ENCODE assay signal across 1 cellular context in the genomic region with DNA sequence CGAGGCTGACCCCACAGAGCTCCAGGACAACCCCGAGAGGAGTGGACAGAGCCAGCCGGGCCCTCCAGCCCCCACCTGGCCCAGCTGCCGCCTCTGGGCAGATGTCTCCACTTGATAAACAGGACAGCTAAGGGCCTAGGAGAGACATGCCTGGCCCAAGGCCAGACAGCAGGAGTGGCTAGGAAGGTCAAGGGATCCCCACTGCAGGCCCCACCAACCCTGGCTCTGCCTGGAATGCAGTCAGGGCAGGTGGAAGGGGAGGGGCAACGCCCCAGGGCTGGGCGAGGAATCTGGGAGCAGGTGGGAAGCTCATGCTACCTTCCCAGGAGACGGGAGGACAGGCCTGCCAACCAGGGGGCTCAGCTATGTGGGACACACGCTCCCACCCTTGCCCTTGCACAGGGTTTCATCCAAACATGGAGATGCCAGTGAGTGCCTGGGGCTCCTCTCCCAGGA.
TF ChIP-seq lines count a peak whose summit lies in the region.

No MANE protein-coding gene starts in this region.

TF ChIP-seq in K562, 482 proteins besides CTCF, POLR2A, EP300 and RAD21 (continued from another document and continues in another):
- TF ChIP-seq NCOR1 (IDR thresholded peaks at IDR 0.05) (peak; percentile 85), TAF15 (IDR thresholded peaks at IDR 0.05; ENCODE audit: low read depth, low read length) (no peak), ZNF79 (CRISPR knock-in tag; IDR thresholded peaks at IDR 0.05; ENCODE audit: low read depth) (no peak), GABPB1 (CRISPR knock-in tag; IDR thresholded peaks at IDR 0.05) (peak; percentile 41; the same call in 1 of the 2 replicates), LEF1 (IDR thresholded peaks at IDR 0.05) (no peak), GATA2 (CRISPR knock-in tag; IDR thresholded peaks at IDR 0.05) (peak; percentile 81), IRF2 (CRISPR knock-in tag; IDR thresholded peaks at IDR 0.05) (no peak), STAT5A (IDR thresholded peaks at IDR 0.05; ENCODE audit: borderline replicate concordance, low read length) (peak; percentile 31; the same call in 1 of the 2 replicates), NR2F6 (CRISPR knock-in tag; IDR thresholded peaks at IDR 0.05) (0 out of 2 replicates have a peak, but pooled peaks have one; percentile 35), ZNF75A (CRISPR knock-in tag; IDR thresholded peaks at IDR 0.05) (no peak), TBL1XR1 (IDR thresholded peaks at IDR 0.05; ENCODE audit: low read length in 2 of 2) (peak in 1 of 2 experiments; percentile 71; a peak in 1 of 4 replicates), CBFA2T3 (IDR thresholded peaks at IDR 0.05) (peak; percentile 89), MCM5 (IDR thresholded peaks at IDR 0.05; ENCODE audit: low read depth) (no peak), TEAD4 (IDR thresholded peaks at IDR 0.05; ENCODE audit: low read length) (peak; percentile 75), TEAD4 (CRISPR knock-in tag; IDR thresholded peaks at IDR 0.05; ENCODE audit: borderline replicate concordance) (no peak), NEUROD1 (IDR thresholded peaks at IDR 0.05; ENCODE audit: borderline replicate concordance, low read depth, low read length, partially characterized antibody) (peak; percentile 26), SMARCA4 (IDR thresholded peaks at IDR 0.05) (no peak), MAZ (CRISPR knock-in tag; conservative IDR thresholded peaks at IDR 0.05 in 1 of 2, IDR thresholded peaks at IDR 0.05 in 1 of 2) (peak in 1 of 2 experiments; percentile 74; a peak in 1 of 4 replicates), TCF7 (IDR thresholded peaks at IDR 0.05; ENCODE audit: borderline replicate concordance) (no peak), EHMT2 (IDR thresholded peaks at IDR 0.05) (no peak), CHD4 (IDR thresholded peaks at IDR 0.05; ENCODE audit: insufficient read depth, insufficient replicate concordance, low read depth, low read length, poor library complexity, severe bottlenecking) (peak; percentile 4), CBX1 (IDR thresholded peaks at IDR 0.05; ENCODE audit: low read depth) (no peak), HNRNPK (IDR thresholded peaks at IDR 0.05; ENCODE audit: low read depth, low read length, poor library complexity, severe bottlenecking) (no peak), FOXJ2 (tag; IDR thresholded peaks at IDR 0.05) (peak; percentile 87; the same call in 1 of the 2 replicates), POLR2AphosphoS5 (IDR thresholded peaks at IDR 0.05; ENCODE audit: control insufficient read depth, insufficient read depth, low read depth, low read length) (peak; percentile 60; the same call in 1 of the 2 replicates), DMBX1 (CRISPR knock-in tag; IDR thresholded peaks at IDR 0.05; ENCODE audit: borderline replicate concordance) (no peak), CTBP1 (IDR thresholded peaks at IDR 0.05; ENCODE audit: borderline replicate concordance) (peak; percentile 9; the same call in 1 of the 2 replicates), CREM (IDR thresholded peaks at IDR 0.05; ENCODE audit: low read depth) (0 out of 2 replicates have a peak, but pooled peaks have one; percentile 27), TCF3 (CRISPR knock-in tag; IDR thresholded peaks at IDR 0.05) (peak; percentile 89), ZNF282 (CRISPR knock-in tag; IDR thresholded peaks at IDR 0.05) (no peak), LARP7 (IDR thresholded peaks at IDR 0.05) (0 out of 2 replicates have a peak, but pooled peaks have one; percentile 6)
- TF ChIP-seq, protein P1, sequence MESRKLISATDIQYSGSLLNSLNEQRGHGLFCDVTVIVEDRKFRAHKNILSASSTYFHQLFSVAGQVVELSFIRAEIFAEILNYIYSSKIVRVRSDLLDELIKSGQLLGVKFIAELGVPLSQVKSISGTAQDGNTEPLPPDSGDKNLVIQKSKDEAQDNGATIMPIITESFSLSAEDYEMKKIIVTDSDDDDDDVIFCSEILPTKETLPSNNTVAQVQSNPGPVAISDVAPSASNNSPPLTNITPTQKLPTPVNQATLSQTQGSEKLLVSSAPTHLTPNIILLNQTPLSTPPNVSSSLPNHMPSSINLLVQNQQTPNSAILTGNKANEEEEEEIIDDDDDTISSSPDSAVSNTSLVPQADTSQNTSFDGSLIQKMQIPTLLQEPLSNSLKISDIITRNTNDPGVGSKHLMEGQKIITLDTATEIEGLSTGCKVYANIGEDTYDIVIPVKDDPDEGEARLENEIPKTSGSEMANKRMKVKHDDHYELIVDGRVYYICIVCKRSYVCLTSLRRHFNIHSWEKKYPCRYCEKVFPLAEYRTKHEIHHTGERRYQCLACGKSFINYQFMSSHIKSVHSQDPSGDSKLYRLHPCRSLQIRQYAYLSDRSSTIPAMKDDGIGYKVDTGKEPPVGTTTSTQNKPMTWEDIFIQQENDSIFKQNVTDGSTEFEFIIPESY (CRISPR knock-in tag; IDR thresholded peaks at IDR 0.05) = no peak
- TF ChIP-seq, protein P2, sequence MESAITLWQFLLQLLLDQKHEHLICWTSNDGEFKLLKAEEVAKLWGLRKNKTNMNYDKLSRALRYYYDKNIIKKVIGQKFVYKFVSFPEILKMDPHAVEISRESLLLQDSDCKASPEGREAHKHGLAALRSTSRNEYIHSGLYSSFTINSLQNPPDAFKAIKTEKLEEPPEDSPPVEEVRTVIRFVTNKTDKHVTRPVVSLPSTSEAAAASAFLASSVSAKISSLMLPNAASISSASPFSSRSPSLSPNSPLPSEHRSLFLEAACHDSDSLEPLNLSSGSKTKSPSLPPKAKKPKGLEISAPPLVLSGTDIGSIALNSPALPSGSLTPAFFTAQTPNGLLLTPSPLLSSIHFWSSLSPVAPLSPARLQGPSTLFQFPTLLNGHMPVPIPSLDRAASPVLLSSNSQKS (CRISPR knock-in tag; IDR thresholded peaks at IDR 0.05) = no peak
- TF ChIP-seq, protein P3, sequence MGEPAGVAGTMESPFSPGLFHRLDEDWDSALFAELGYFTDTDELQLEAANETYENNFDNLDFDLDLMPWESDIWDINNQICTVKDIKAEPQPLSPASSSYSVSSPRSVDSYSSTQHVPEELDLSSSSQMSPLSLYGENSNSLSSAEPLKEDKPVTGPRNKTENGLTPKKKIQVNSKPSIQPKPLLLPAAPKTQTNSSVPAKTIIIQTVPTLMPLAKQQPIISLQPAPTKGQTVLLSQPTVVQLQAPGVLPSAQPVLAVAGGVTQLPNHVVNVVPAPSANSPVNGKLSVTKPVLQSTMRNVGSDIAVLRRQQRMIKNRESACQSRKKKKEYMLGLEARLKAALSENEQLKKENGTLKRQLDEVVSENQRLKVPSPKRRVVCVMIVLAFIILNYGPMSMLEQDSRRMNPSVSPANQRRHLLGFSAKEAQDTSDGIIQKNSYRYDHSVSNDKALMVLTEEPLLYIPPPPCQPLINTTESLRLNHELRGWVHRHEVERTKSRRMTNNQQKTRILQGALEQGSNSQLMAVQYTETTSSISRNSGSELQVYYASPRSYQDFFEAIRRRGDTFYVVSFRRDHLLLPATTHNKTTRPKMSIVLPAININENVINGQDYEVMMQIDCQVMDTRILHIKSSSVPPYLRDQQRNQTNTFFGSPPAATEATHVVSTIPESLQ (CRISPR knock-in tag; IDR thresholded peaks at IDR 0.05) = no peak
- TF ChIP-seq, protein P4, sequence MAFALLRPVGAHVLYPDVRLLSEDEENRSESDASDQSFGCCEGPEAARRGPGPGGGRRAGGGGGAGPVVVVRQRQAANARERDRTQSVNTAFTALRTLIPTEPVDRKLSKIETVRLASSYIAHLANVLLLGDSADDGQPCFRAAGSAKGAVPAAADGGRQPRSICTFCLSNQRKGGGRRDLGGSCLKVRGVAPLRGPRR (CRISPR knock-in tag; IDR thresholded peaks at IDR 0.05) = 0 out of 2 replicates have a peak, but pooled peaks have one; percentile 16
- TF ChIP-seq, protein P5, sequence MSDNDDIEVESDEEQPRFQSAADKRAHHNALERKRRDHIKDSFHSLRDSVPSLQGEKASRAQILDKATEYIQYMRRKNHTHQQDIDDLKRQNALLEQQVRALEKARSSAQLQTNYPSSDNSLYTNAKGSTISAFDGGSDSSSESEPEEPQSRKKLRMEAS (CRISPR knock-in tag; IDR thresholded peaks at IDR 0.05) = no peak
- TF ChIP-seq, protein P6, sequence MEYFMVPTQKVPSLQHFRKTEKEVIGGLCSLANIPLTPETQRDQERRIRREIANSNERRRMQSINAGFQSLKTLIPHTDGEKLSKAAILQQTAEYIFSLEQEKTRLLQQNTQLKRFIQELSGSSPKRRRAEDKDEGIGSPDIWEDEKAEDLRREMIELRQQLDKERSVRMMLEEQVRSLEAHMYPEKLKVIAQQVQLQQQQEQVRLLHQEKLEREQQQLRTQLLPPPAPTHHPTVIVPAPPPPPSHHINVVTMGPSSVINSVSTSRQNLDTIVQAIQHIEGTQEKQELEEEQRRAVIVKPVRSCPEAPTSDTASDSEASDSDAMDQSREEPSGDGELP (CRISPR knock-in tag; IDR thresholded peaks at IDR 0.05; ENCODE audit: borderline replicate concordance) = peak; percentile 77; the same call in 1 of the 2 replicates
- TF ChIP-seq, protein P7, sequence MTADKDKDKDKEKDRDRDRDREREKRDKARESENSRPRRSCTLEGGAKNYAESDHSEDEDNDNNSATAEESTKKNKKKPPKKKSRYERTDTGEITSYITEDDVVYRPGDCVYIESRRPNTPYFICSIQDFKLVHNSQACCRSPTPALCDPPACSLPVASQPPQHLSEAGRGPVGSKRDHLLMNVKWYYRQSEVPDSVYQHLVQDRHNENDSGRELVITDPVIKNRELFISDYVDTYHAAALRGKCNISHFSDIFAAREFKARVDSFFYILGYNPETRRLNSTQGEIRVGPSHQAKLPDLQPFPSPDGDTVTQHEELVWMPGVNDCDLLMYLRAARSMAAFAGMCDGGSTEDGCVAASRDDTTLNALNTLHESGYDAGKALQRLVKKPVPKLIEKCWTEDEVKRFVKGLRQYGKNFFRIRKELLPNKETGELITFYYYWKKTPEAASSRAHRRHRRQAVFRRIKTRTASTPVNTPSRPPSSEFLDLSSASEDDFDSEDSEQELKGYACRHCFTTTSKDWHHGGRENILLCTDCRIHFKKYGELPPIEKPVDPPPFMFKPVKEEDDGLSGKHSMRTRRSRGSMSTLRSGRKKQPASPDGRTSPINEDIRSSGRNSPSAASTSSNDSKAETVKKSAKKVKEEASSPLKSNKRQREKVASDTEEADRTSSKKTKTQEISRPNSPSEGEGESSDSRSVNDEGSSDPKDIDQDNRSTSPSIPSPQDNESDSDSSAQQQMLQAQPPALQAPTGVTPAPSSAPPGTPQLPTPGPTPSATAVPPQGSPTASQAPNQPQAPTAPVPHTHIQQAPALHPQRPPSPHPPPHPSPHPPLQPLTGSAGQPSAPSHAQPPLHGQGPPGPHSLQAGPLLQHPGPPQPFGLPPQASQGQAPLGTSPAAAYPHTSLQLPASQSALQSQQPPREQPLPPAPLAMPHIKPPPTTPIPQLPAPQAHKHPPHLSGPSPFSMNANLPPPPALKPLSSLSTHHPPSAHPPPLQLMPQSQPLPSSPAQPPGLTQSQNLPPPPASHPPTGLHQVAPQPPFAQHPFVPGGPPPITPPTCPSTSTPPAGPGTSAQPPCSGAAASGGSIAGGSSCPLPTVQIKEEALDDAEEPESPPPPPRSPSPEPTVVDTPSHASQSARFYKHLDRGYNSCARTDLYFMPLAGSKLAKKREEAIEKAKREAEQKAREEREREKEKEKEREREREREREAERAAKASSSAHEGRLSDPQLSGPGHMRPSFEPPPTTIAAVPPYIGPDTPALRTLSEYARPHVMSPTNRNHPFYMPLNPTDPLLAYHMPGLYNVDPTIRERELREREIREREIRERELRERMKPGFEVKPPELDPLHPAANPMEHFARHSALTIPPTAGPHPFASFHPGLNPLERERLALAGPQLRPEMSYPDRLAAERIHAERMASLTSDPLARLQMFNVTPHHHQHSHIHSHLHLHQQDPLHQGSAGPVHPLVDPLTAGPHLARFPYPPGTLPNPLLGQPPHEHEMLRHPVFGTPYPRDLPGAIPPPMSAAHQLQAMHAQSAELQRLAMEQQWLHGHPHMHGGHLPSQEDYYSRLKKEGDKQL (CRISPR knock-in tag; IDR thresholded peaks at IDR 0.05; ENCODE audit: borderline replicate concordance) = 0 out of 2 replicates have a peak, but pooled peaks have one; percentile 74
- TF ChIP-seq, protein P8, sequence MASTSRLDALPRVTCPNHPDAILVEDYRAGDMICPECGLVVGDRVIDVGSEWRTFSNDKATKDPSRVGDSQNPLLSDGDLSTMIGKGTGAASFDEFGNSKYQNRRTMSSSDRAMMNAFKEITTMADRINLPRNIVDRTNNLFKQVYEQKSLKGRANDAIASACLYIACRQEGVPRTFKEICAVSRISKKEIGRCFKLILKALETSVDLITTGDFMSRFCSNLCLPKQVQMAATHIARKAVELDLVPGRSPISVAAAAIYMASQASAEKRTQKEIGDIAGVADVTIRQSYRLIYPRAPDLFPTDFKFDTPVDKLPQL (IDR thresholded peaks at IDR 0.05; ENCODE audit: extremely low read depth, insufficient read length) = no peak
- TF ChIP-seq, protein P9, sequence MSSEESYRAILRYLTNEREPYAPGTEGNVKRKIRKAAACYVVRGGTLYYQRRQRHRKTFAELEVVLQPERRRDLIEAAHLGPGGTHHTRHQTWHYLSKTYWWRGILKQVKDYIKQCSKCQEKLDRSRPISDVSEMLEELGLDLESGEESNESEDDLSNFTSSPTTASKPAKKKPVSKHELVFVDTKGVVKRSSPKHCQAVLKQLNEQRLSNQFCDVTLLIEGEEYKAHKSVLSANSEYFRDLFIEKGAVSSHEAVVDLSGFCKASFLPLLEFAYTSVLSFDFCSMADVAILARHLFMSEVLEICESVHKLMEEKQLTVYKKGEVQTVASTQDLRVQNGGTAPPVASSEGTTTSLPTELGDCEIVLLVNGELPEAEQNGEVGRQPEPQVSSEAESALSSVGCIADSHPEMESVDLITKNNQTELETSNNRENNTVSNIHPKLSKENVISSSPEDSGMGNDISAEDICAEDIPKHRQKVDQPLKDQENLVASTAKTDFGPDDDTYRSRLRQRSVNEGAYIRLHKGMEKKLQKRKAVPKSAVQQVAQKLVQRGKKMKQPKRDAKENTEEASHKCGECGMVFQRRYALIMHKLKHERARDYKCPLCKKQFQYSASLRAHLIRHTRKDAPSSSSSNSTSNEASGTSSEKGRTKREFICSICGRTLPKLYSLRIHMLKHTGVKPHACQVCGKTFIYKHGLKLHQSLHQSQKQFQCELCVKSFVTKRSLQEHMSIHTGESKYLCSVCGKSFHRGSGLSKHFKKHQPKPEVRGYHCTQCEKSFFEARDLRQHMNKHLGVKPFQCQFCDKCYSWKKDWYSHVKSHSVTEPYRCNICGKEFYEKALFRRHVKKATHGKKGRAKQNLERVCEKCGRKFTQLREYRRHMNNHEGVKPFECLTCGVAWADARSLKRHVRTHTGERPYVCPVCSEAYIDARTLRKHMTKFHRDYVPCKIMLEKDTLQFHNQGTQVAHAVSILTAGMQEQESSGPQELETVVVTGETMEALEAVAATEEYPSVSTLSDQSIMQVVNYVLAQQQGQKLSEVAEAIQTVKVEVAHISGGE (CRISPR knock-in tag; IDR thresholded peaks at IDR 0.05) = peak in 1 of 3 experiments; percentile 50; a peak in 1 of 6 replicates
